23 cellular contexts compared by ENCODE assay signal in genomic region chr13:41516166-41516565, GRCh38.
"Had no signal": no experiment of that assay in that cellular context is flagged by ENCODE, and none has a peak within 500 bp of the region (broad histone marks: within the 10 kb centered on the region; RNA-seq: fewer than 3 reads in every experiment).

No MANE protein-coding gene starts in this region.

- H3K9me3 ChIP-seq: colonic mucosa, esophagus squamous epithelium, gastrocnemius medialis, left lung, lower lobe of right lung, mucosa of descending colon had no signal

- DNase-seq: colonic mucosa; cortex of kidney; effector CD8-positive, alpha-beta T cell; effector memory CD8-positive, alpha-beta T cell; endodermal cell; erythroblast; esophagus squamous epithelium; foreskin fibroblast; foreskin melanocyte; gastrocnemius medialis; glutamatergic neuron; heart right ventricle; hippocampal formation; left cardiac atrium; left ventricle myocardium superior; lower lobe of right lung; mesenchymal stem cell; mucosa of descending colon had no signal

- H3K4me1 Mint-ChIP-seq: mesothelial cell of epicardium had no signal

- H3K4me1 ChIP-seq: colonic mucosa, esophagus squamous epithelium, gastrocnemius medialis, left lung, lower lobe of right lung had no signal

- H3K36me3 Mint-ChIP-seq: mesothelial cell of epicardium had no signal

- ATAC-seq: effector memory CD8-positive, alpha-beta T cell; esophagus mucosa; gastrocnemius medialis; heart right ventricle; left cardiac atrium; left lung; left ventricle myocardium superior; lower lobe of right lung had no signal

- H3K9me3 Mint-ChIP-seq: dendritic cell treated with granulocyte-macrophage colony-stimulating factor and Interleukin-4, amounts not matched to agents 40 ng/mL and 50 ng/mL, for 4 days; effector memory CD8-positive, alpha-beta T cell had no signal

- H3K27ac Mint-ChIP-seq: effector memory CD8-positive, alpha-beta T cell; endodermal cell; mesothelial cell of epicardium had no signal

- H3K27me3 ChIP-seq: colonic mucosa, esophagus squamous epithelium, gastrocnemius medialis, heart right ventricle, left lung had no signal

- H3K27me3 Mint-ChIP-seq: dendritic cell treated with granulocyte-macrophage colony-stimulating factor and Interleukin-4, amounts not matched to agents 40 ng/mL and 50 ng/mL, for 4 days; effector memory CD8-positive, alpha-beta T cell had no signal

- H3K4me3 Mint-ChIP-seq: dendritic cell treated with granulocyte-macrophage colony-stimulating factor and Interleukin-4, amounts not matched to agents 40 ng/mL and 50 ng/mL, for 4 days; effector memory CD8-positive, alpha-beta T cell; endodermal cell; mesothelial cell of epicardium had no signal

- H3K27ac ChIP-seq: colonic mucosa, epithelial cell of prostate, esophagus squamous epithelium, gastrocnemius medialis, heart right ventricle, left lung, lower lobe of right lung had no signal

- H3K4me3 ChIP-seq: colonic mucosa, esophagus squamous epithelium, gastrocnemius medialis, heart right ventricle, left lung, lower lobe of right lung, mucosa of descending colon had no signal

- H3K36me3 ChIP-seq: colonic mucosa, esophagus squamous epithelium, gastrocnemius medialis, heart right ventricle, left lung, lower lobe of right lung had no signal
